In the genomic region with DNA sequence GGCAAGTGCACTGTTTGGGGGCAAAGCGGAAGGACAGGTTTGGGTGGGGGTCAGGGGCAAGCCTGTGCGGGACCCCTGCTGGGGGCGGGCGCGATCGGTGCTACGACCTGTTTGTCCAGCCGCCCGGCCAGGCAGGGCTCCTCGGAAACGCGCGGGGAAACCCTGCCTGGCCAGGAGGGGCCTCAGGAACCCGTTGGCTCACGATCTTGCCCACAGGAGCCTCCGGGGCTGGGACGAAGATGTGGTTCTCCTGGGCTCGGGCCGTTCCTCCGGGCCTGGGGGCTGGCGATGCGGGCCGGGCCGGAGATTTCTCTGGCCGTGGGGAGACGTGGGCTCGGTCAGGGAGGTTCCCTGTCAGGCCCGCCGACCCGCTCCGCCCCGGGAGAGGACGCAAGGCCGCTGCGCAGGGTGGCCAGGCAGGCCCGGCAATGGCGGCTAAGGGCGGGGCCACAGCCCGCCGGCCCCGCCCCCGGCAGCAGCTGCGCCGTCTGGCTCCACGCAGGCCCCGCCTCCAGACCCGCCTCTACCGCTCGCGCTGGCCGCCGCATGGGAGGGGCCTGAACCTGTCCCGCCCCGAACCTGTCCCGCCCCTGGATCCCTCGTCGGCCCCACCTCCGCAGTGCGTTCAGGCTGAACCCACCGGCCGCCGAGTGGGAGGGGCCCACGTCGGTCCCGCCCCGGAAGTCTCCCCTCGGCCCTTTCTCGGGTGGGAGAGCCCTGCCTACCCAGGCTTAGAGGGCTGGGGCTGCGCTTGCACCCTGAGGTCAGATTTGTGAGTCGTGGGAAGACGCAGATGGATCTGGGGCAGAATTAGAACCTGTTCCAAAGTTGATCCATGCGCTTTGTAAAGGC, we compare ENCODE assay signal across 1 cellular context.
TF ChIP-seq lines count a peak whose summit lies in the region.

A gene with protein sequence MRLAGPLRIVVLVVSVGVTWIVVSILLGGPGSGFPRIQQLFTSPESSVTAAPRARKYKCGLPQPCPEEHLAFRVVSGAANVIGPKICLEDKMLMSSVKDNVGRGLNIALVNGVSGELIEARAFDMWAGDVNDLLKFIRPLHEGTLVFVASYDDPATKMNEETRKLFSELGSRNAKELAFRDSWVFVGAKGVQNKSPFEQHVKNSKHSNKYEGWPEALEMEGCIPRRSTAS (minus strand): TSS at position 430 of the 852 bp plus-strand sequence. CDS start 460 bp downstream, outside the sequence.

TF ChIP-seq in HepG2, 621 proteins besides CTCF, POLR2A, EP300 and RAD21 (continued from another document and continues in another):
- TF ChIP-seq, protein P1, sequence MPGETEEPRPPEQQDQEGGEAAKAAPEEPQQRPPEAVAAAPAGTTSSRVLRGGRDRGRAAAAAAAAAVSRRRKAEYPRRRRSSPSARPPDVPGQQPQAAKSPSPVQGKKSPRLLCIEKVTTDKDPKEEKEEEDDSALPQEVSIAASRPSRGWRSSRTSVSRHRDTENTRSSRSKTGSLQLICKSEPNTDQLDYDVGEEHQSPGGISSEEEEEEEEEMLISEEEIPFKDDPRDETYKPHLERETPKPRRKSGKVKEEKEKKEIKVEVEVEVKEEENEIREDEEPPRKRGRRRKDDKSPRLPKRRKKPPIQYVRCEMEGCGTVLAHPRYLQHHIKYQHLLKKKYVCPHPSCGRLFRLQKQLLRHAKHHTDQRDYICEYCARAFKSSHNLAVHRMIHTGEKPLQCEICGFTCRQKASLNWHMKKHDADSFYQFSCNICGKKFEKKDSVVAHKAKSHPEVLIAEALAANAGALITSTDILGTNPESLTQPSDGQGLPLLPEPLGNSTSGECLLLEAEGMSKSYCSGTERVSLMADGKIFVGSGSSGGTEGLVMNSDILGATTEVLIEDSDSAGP (CRISPR knock-in tag; IDR thresholded peaks at IDR 0.05; ENCODE audit: borderline replicate concordance), result 0 out of 2 replicates have a peak, but pooled peaks have one; percentile 23
- TF ChIP-seq NFKB2 (CRISPR knock-in tag; IDR thresholded peaks at IDR 0.05; ENCODE audit: borderline replicate concordance) (0 out of 2 replicates have a peak, but pooled peaks have one; percentile 23), PHF20 (CRISPR knock-in tag; IDR thresholded peaks at IDR 0.05) (no peak), SP4 (CRISPR knock-in tag; IDR thresholded peaks at IDR 0.05) (peak; percentile 89), ARNTL (CRISPR knock-in tag; IDR thresholded peaks at IDR 0.05) (no peak), MZF1 (CRISPR knock-in tag; IDR thresholded peaks at IDR 0.05; ENCODE audit: borderline replicate concordance) (no peak), JUNB (CRISPR knock-in tag; IDR thresholded peaks at IDR 0.05; ENCODE audit: borderline replicate concordance) (no peak), LCORL (IDR thresholded peaks at IDR 0.05) (no peak), LCORL (CRISPR knock-in tag; IDR thresholded peaks at IDR 0.05) (no peak), TRIM24 (CRISPR knock-in tag; IDR thresholded peaks at IDR 0.05) (no peak), GABPB1 (CRISPR knock-in tag; IDR thresholded peaks at IDR 0.05) (peak; percentile 89), KLF16 (CRISPR knock-in tag; IDR thresholded peaks at IDR 0.05) (peak in 1 of 2 experiments; percentile 28; a peak in 1 of 4 replicates), ZNF749 (CRISPR knock-in tag; IDR thresholded peaks at IDR 0.05; ENCODE audit: borderline replicate concordance) (0 out of 2 replicates have a peak, but pooled peaks have one; percentile 27), KAT8 (CRISPR knock-in tag; IDR thresholded peaks at IDR 0.05) (0 out of 2 replicates have a peak, but pooled peaks have one; percentile 20), SETDB1 (CRISPR knock-in tag; IDR thresholded peaks at IDR 0.05; ENCODE audit: borderline replicate concordance) (no peak), TOE1 (CRISPR knock-in tag; IDR thresholded peaks at IDR 0.05) (no peak), KDM2A (CRISPR knock-in tag; IDR thresholded peaks at IDR 0.05; ENCODE audit: borderline replicate concordance, low read depth) (no peak), CBX1 (IDR thresholded peaks at IDR 0.05; ENCODE audit: low read depth) (no peak), ONECUT2 (CRISPR knock-in tag; IDR thresholded peaks at IDR 0.05) (no peak), TAF1 (CRISPR knock-in tag; IDR thresholded peaks at IDR 0.05) (peak; percentile 48; the same call in 1 of the 2 replicates), POLR2AphosphoS5 (IDR thresholded peaks at IDR 0.05; ENCODE audit: low read depth, low read length) (peak; percentile 82), GABPA (IDR thresholded peaks at IDR 0.05; ENCODE audit: low read depth, low read length) (peak; percentile 46), GABPA (CRISPR knock-in tag; IDR thresholded peaks at IDR 0.05; ENCODE audit: low read depth) (peak; percentile 84), ZNF382 (CRISPR knock-in tag; IDR thresholded peaks at IDR 0.05; ENCODE audit: borderline replicate concordance) (no peak), SALL1 (CRISPR knock-in tag; IDR thresholded peaks at IDR 0.05) (peak; percentile 19), HNRNPLL (IDR thresholded peaks at IDR 0.05; ENCODE audit: low read depth, low read length, poor library complexity, severe bottlenecking) (peak; percentile 65), YY1 (IDR thresholded peaks at IDR 0.05; ENCODE audit: insufficient read depth, insufficient replicate concordance, low read depth, low read length) (peak; percentile 92), NR2F6 (IDR thresholded peaks at IDR 0.05) (0 out of 2 replicates have a peak, but pooled peaks have one; percentile 18), NR2F6 (CRISPR knock-in tag; IDR thresholded peaks at IDR 0.05) (peak; percentile 33; the same call in 1 of the 2 replicates)
- TF ChIP-seq, protein P2, sequence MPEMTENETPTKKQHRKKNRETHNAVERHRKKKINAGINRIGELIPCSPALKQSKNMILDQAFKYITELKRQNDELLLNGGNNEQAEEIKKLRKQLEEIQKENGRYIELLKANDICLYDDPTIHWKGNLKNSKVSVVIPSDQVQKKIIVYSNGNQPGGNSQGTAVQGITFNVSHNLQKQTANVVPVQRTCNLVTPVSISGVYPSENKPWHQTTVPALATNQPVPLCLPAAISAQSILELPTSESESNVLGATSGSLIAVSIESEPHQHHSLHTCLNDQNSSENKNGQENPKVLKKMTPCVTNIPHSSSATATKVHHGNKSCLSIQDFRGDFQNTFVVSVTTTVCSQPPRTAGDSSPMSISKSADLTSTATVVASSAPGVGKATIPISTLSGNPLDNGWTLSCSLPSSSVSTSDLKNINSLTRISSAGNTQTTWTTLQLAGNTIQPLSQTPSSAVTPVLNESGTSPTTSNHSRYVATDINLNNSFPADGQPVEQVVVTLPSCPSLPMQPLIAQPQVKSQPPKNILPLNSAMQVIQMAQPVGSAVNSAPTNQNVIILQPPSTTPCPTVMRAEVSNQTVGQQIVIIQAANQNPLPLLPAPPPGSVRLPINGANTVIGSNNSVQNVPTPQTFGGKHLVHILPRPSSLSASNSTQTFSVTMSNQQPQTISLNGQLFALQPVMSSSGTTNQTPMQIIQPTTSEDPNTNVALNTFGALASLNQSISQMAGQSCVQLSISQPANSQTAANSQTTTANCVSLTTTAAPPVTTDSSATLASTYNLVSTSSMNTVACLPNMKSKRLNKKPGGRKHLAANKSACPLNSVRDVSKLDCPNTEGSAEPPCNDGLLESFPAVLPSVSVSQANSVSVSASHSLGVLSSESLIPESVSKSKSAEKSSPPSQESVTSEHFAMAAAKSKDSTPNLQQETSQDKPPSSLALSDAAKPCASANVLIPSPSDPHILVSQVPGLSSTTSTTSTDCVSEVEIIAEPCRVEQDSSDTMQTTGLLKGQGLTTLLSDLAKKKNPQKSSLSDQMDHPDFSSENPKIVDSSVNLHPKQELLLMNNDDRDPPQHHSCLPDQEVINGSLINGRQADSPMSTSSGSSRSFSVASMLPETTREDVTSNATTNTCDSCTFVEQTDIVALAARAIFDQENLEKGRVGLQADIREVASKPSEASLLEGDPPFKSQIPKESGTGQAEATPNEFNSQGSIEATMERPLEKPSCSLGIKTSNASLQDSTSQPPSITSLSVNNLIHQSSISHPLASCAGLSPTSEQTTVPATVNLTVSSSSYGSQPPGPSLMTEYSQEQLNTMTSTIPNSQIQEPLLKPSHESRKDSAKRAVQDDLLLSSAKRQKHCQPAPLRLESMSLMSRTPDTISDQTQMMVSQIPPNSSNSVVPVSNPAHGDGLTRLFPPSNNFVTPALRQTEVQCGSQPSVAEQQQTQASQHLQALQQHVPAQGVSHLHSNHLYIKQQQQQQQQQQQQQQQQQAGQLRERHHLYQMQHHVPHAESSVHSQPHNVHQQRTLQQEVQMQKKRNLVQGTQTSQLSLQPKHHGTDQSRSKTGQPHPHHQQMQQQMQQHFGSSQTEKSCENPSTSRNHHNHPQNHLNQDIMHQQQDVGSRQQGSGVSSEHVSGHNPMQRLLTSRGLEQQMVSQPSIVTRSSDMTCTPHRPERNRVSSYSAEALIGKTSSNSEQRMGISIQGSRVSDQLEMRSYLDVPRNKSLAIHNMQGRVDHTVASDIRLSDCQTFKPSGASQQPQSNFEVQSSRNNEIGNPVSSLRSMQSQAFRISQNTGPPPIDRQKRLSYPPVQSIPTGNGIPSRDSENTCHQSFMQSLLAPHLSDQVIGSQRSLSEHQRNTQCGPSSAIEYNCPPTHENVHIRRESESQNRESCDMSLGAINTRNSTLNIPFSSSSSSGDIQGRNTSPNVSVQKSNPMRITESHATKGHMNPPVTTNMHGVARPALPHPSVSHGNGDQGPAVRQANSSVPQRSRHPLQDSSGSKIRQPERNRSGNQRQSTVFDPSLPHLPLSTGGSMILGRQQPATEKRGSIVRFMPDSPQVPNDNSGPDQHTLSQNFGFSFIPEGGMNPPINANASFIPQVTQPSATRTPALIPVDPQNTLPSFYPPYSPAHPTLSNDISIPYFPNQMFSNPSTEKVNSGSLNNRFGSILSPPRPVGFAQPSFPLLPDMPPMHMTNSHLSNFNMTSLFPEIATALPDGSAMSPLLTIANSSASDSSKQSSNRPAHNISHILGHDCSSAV (CRISPR knock-in tag; IDR thresholded peaks at IDR 0.05; ENCODE audit: borderline replicate concordance), result no peak
- TF ChIP-seq, protein P3, sequence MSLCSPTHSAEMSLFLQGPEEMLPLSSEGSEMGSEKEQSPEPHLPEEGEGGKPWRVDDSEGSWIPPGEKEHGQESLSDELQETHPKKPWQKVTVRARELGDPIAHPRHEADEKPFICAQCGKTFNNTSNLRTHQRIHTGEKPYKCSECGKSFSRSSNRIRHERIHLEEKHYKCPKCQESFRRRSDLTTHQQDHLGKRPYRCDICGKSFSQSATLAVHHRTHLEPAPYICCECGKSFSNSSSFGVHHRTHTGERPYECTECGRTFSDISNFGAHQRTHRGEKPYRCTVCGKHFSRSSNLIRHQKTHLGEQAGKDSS (CRISPR knock-in tag; IDR thresholded peaks at IDR 0.05; ENCODE audit: borderline replicate concordance, low read depth), result no peak
- TF ChIP-seq, protein P4, sequence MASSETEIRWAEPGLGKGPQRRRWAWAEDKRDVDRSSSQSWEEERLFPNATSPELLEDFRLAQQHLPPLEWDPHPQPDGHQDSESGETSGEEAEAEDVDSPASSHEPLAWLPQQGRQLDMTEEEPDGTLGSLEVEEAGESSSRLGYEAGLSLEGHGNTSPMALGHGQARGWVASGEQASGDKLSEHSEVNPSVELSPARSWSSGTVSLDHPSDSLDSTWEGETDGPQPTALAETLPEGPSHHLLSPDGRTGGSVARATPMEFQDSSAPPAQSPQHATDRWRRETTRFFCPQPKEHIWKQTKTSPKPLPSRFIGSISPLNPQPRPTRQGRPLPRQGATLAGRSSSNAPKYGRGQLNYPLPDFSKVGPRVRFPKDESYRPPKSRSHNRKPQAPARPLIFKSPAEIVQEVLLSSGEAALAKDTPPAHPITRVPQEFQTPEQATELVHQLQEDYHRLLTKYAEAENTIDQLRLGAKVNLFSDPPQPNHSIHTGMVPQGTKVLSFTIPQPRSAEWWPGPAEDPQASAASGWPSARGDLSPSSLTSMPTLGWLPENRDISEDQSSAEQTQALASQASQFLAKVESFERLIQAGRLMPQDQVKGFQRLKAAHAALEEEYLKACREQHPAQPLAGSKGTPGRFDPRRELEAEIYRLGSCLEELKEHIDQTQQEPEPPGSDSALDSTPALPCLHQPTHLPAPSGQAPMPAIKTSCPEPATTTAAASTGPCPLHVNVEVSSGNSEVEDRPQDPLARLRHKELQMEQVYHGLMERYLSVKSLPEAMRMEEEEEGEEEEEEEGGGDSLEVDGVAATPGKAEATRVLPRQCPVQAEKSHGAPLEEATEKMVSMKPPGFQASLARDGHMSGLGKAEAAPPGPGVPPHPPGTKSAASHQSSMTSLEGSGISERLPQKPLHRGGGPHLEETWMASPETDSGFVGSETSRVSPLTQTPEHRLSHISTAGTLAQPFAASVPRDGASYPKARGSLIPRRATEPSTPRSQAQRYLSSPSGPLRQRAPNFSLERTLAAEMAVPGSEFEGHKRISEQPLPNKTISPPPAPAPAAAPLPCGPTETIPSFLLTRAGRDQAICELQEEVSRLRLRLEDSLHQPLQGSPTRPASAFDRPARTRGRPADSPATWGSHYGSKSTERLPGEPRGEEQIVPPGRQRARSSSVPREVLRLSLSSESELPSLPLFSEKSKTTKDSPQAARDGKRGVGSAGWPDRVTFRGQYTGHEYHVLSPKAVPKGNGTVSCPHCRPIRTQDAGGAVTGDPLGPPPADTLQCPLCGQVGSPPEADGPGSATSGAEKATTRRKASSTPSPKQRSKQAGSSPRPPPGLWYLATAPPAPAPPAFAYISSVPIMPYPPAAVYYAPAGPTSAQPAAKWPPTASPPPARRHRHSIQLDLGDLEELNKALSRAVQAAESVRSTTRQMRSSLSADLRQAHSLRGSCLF (CRISPR knock-in tag; IDR thresholded peaks at IDR 0.05; ENCODE audit: borderline replicate concordance), result no peak
- TF ChIP-seq, protein P5, sequence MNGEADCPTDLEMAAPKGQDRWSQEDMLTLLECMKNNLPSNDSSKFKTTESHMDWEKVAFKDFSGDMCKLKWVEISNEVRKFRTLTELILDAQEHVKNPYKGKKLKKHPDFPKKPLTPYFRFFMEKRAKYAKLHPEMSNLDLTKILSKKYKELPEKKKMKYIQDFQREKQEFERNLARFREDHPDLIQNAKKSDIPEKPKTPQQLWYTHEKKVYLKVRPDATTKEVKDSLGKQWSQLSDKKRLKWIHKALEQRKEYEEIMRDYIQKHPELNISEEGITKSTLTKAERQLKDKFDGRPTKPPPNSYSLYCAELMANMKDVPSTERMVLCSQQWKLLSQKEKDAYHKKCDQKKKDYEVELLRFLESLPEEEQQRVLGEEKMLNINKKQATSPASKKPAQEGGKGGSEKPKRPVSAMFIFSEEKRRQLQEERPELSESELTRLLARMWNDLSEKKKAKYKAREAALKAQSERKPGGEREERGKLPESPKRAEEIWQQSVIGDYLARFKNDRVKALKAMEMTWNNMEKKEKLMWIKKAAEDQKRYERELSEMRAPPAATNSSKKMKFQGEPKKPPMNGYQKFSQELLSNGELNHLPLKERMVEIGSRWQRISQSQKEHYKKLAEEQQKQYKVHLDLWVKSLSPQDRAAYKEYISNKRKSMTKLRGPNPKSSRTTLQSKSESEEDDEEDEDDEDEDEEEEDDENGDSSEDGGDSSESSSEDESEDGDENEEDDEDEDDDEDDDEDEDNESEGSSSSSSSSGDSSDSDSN (CRISPR knock-in tag; IDR thresholded peaks at IDR 0.05), result peak; percentile 80; the same call in 1 of the 2 replicates
- TF ChIP-seq, protein P6, sequence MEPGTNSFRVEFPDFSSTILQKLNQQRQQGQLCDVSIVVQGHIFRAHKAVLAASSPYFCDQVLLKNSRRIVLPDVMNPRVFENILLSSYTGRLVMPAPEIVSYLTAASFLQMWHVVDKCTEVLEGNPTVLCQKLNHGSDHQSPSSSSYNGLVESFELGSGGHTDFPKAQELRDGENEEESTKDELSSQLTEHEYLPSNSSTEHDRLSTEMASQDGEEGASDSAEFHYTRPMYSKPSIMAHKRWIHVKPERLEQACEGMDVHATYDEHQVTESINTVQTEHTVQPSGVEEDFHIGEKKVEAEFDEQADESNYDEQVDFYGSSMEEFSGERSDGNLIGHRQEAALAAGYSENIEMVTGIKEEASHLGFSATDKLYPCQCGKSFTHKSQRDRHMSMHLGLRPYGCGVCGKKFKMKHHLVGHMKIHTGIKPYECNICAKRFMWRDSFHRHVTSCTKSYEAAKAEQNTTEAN (CRISPR knock-in tag; conservative IDR thresholded peaks at IDR 0.05), result no peak
